In genomic region chr4:7697821-7698220, GRCh38 we compare ENCODE assay signal across 18 cellular contexts.
DNase-seq lines count a peak whose midpoint lies in the region; ATAC-seq, FAIRE-seq and TF ChIP-seq lines count a peak whose summit lies in the region.
"Had no signal": no experiment of that assay in that cellular context is flagged by ENCODE, and none has a peak within 500 bp of the region (broad histone marks: within the 10 kb centered on the region; RNA-seq: fewer than 3 reads in every experiment).

No MANE protein-coding gene starts in this region.

- no peak overlapping the region for H3K18ac ChIP-seq in IMR-90 (ENCODE audit: low read depth, low read length)

- no peaks in the 10 kb centered on the region for H3K9me2 ChIP-seq in Karpas-422 (replicated peaks; ENCODE audit: insufficient read depth, low read length)

- no peak overlapping the region for H3K4ac ChIP-seq in IMR-90 (ENCODE audit: low read depth, low read length)

- CTCF ChIA-PET in IMR-90 (lab: Yijun Ruan, JAX), result no interaction called here

- H2AK9ac ChIP-seq in IMR-90 (replicated peaks; ENCODE audit: low read depth, low read length, poor library complexity), result peak overlapping the region; percentile 42

- no peaks in the 10 kb centered on the region for H3K79me1 ChIP-seq in IMR-90 (ENCODE audit: low read depth in 1 of 2, low read length in 2 of 2)

- no peak overlapping the region for H2AK5ac ChIP-seq in IMR-90 (ENCODE audit: low read depth, low read length)

- H3K9me3 ChIP-seq in right atrium auricular region (no peaks in the 10 kb centered on the region), IMR-90 (ENCODE audit: control insufficient read depth, insufficient read depth, low read length) (no peaks in the 10 kb centered on the region), kidney (ENCODE audit: control insufficient read depth in 1 of 2, low read length in 2 of 2) (no peaks in the 10 kb centered on the region), Karpas-422 (ENCODE audit: low read length) (no peaks in the 10 kb centered on the region)

- H3K4me2 ChIP-seq in IMR-90 (ENCODE audit: low read depth, low read length) (no peak overlapping the region), Karpas-422 (ENCODE audit: low read depth, low read length, poor library complexity, severe bottlenecking) (no peak overlapping the region)

- H3K23ac ChIP-seq in IMR-90 (ENCODE audit: low read depth, low read length), result no peak overlapping the region

- H3K14ac ChIP-seq in IMR-90 (replicated peaks; ENCODE audit: low read depth, low read length), result no peak overlapping the region

- dilution Hi-C loops in IMR-90 (cut with HindIII; ENCODE audit: low sequenced_read_pairs, unreplicated experiment), result no loop called here

- no peak overlapping the region for H4K5ac ChIP-seq in IMR-90 (ENCODE audit: low read depth, low read length)

- H3K27ac ChIP-seq in right atrium auricular region (no peak overlapping the region), IMR-90 (ENCODE audit: insufficient read depth, low read length) (no peak overlapping the region), kidney (ENCODE audit: low read depth in 2 of 2, low read length in 2 of 2) (no peak overlapping the region), Karpas-422 (ENCODE audit: low read length) (no peak overlapping the region)
- H3K27ac ChIP-seq: HL-60 had no signal

- no peak overlapping the region for H2BK15ac ChIP-seq in IMR-90 (ENCODE audit: low read depth, low read length)

- in situ Hi-C loops in IMR-90 (cut with MboI; ENCODE audit: low sequenced_read_pairs), result no loop called here

- ATAC-seq in Right ventricle myocardium superior (ENCODE audit: poor library complexity) (peak; percentile 11), IMR-90 (ENCODE audit: low read depth) (no peak), left ventricle myocardium superior (peak; percentile 26), sciatic nerve (peak; percentile 3)
- ATAC-seq: CD8-positive, alpha-beta T cell had no signal

- no peak for FAIRE-seq in kidney (lab: Jason Lieb, UNC)
- FAIRE-seq: A204.1, G401.6, GM12891, GM19239, H1, K562 had no signal

- TF ChIP-seq POLR2A in IMR-90 (IDR thresholded peaks at IDR 0.05; ENCODE audit: low read depth, low read length), result no peak

- TF ChIP-seq CTCF in right atrium auricular region (IDR thresholded peaks at IDR 0.05) (no peak), IMR-90 (conservative IDR thresholded peaks at IDR 0.05; ENCODE audit: low read depth, low read length) (no peak), kidney (IDR thresholded peaks at IDR 0.05; ENCODE audit: borderline replicate concordance, extremely low read depth, insufficient read depth) (no peak)

- H4K91ac ChIP-seq in IMR-90 (ENCODE audit: insufficient read depth, low read depth, low read length), result no peak overlapping the region

- H3K56ac ChIP-seq in IMR-90 (ENCODE audit: extremely low read depth, insufficient read depth, low read length), result no peak overlapping the region

- H2BK5ac ChIP-seq in IMR-90 (ENCODE audit: low read depth, low read length, poor library complexity, severe bottlenecking), result no peak overlapping the region

- no peaks in the 10 kb centered on the region for H3K27me3 ChIP-seq in right atrium auricular region
- peaks cover 24% of the 10 kb centered on the region for H3K27me3 ChIP-seq in IMR-90 (ENCODE audit: control insufficient read depth, insufficient read depth, low read length)
- no peaks in the 10 kb centered on the region for H3K27me3 ChIP-seq in Karpas-422 (ENCODE audit: low read length)

- H3K4me1 ChIP-seq in right atrium auricular region (no peaks in the 10 kb centered on the region), IMR-90 (ENCODE audit: control insufficient read depth, insufficient read depth, low read length) (peaks cover 6% of the 10 kb centered on the region; the same call in 1 of the 2 replicates), kidney (ENCODE audit: control insufficient read depth in 1 of 2, insufficient read depth in 1 of 2, low read depth in 1 of 2, low read length in 2 of 2) (no peaks in the 10 kb centered on the region), Karpas-422 (ENCODE audit: low read length) (no peaks in the 10 kb centered on the region)

- H3K9ac ChIP-seq in IMR-90 (ENCODE audit: low read depth, low read length) (no peak overlapping the region), kidney (ENCODE audit: low read length in 2 of 2) (no peak overlapping the region), Karpas-422 (ENCODE audit: low read length) (no peak overlapping the region)

- intact Hi-C loops in Right ventricle myocardium superior (cut with DNase I) (no loop called here), IMR-90 (cut with micrococcal nuclease) (no loop called here), left ventricle myocardium superior (cut with micrococcal nuclease) (no loop called here), sciatic nerve (cut with DNase I) (no loop called here), kidney (cut with DNase I) (no loop called here)

- WGBS in IMR-90 (ENCODE audit: extremely low coverage in 2 of 2, insufficient read length in 1 of 2), 2 experiments, result 70% methylated on average over 2 of the region's 13 CpGs; no CpG with 5 or more reads in 1 of the 2 experiments

- H2BK20ac ChIP-seq in IMR-90 (ENCODE audit: low read depth, low read length), result no peak overlapping the region

- H3K4me3 ChIP-seq in right atrium auricular region, result no peak overlapping the region
- H3K4me3 ChIP-seq in IMR-90 (ENCODE audit: insufficient read depth, low read depth, low read length), result no peak overlapping the region
- H3K4me3 ChIP-seq in kidney (ENCODE audit: low read length in 2 of 2), result no peak overlapping the region
- no peak overlapping the region for H3K4me3 ChIP-seq in Karpas-422 (ENCODE audit: low read length)
- H3K4me3 ChIP-seq: K562 had no signal

- H2BK120ac ChIP-seq in IMR-90 (ENCODE audit: low read depth, low read length), result no peak overlapping the region

- H2AFZ ChIP-seq in IMR-90 (replicated peaks; ENCODE audit: low read length, poor library complexity) (no peak overlapping the region), Karpas-422 (ENCODE audit: low read length) (no peak overlapping the region)

- H3K36me3 ChIP-seq in right atrium auricular region, result no peaks in the 10 kb centered on the region
- H3K36me3 ChIP-seq in IMR-90 (ENCODE audit: control insufficient read depth, insufficient read depth, low read length), result no peaks in the 10 kb centered on the region
- no peaks in the 10 kb centered on the region for H3K36me3 ChIP-seq in kidney (ENCODE audit: control insufficient read depth in 1 of 2, insufficient read depth in 2 of 2, low read length in 2 of 2)
- H3K36me3 ChIP-seq in Karpas-422 (ENCODE audit: insufficient read depth, low read length), result no peaks in the 10 kb centered on the region

- no peaks in the 10 kb centered on the region for H3K79me2 ChIP-seq in Karpas-422 (ENCODE audit: low read length)

- H4K8ac ChIP-seq in IMR-90 (ENCODE audit: low read depth in 2 of 2, low read length in 2 of 2), result no peak overlapping the region

- POLR2A ChIA-PET in IMR-90 (lab: Charles Lee; ENCODE audit: unreplicated experiment), result no interaction called here

- no peaks in the 10 kb centered on the region for H4K20me1 ChIP-seq in IMR-90 (ENCODE audit: insufficient read depth, low read length)
- H4K20me1 ChIP-seq in Karpas-422 (ENCODE audit: insufficient read depth, low read depth, low read length), result no peaks in the 10 kb centered on the region

- no TSS peak for BruUV-seq in IMR-90 (replicated peaks; lab: Mats Ljungman, UMichigan)

- no peak for TF ChIP-seq RAD21 in IMR-90 (IDR thresholded peaks at IDR 0.05; ENCODE audit: low read length)

- peak; percentile 36 for DNase-seq in Right ventricle myocardium superior
- DNase-seq in right atrium auricular region (ENCODE audit: low spot score), result no peak
- no peak for DNase-seq in IMR-90
- no peak for DNase-seq in left ventricle myocardium superior
- no peak for DNase-seq in sciatic nerve (ENCODE audit: low spot score)
- DNase-seq in kidney, result no peak
- no peak for DNase-seq in activated CD4-positive, alpha-beta T cell treated with anti-CD3 and anti-CD28 coated beads for 48 hours
- no peak for DNase-seq in Karpas-422
- DNase-seq: ACHN; Calu3; CD8-positive, alpha-beta T cell had no signal

- no peaks in the 10 kb centered on the region for H3K9me1 ChIP-seq in IMR-90 (ENCODE audit: insufficient read depth, low read length)

TF ChIP-seq in IMR-90, 13 proteins besides CTCF, POLR2A, EP300 and RAD21:
- TF ChIP-seq SMC3 (IDR thresholded peaks at IDR 0.05; ENCODE audit: low read depth, low read length) (no peak), MAFK (IDR thresholded peaks at IDR 0.05; ENCODE audit: low read depth, low read length) (no peak), MAZ (IDR thresholded peaks at IDR 0.05; ENCODE audit: borderline replicate concordance, low read depth, low read length) (no peak), MXI1 (IDR thresholded peaks at IDR 0.05; ENCODE audit: borderline replicate concordance, low read depth, low read length) (no peak), CEBPB (IDR thresholded peaks at IDR 0.05; ENCODE audit: low read depth, low read length) (no peak), BHLHE40 (IDR thresholded peaks at IDR 0.05; ENCODE audit: low read depth, low read length) (no peak), NFE2L2 (IDR thresholded peaks at IDR 0.05; ENCODE audit: low read depth, low read length) (no peak), FOS (IDR thresholded peaks at IDR 0.05; ENCODE audit: low read depth, low read length) (no peak), RCOR1 (IDR thresholded peaks at IDR 0.05; ENCODE audit: insufficient replicate concordance, low read length) (no peak), RFX5 (IDR thresholded peaks at IDR 0.05; ENCODE audit: low read depth, low read length) (no peak), ELK1 (IDR thresholded peaks at IDR 0.05; ENCODE audit: borderline replicate concordance, low read depth, low read length) (no peak), CHD1 (IDR thresholded peaks at IDR 0.05; ENCODE audit: low read depth, low read length) (no peak)
- TF ChIP-seq, protein P1, sequence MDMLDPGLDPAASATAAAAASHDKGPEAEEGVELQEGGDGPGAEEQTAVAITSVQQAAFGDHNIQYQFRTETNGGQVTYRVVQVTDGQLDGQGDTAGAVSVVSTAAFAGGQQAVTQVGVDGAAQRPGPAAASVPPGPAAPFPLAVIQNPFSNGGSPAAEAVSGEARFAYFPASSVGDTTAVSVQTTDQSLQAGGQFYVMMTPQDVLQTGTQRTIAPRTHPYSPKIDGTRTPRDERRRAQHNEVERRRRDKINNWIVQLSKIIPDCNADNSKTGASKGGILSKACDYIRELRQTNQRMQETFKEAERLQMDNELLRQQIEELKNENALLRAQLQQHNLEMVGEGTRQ (IDR thresholded peaks at IDR 0.05; ENCODE audit: low read depth, low read length), result no peak
